ENCODE assay signal across 24 cellular contexts in the genomic region with DNA sequence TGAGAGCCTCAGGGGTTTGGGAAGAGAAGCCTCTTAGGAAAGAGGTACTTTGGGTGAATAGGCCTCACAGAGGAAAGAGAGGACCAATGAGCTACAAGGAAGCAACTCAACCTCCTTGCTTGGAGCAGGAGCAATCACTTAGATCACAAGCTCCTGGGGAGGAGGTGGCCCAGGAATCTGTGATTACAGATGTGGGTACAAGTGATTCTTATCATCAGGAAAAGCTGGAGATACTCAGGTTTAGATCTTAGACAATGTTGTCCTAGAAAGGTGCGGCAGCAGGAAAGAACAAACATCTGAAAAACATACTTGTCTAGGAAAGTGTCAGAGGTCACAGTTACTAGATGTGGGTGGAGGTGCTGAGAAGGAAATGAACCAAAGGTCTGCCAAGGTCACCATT. TPM values are rescaled to one million over a fixed set of nuclear protein-coding genes. Genes with fewer than 3 reads are reported as not detected.
"Had no signal": no experiment of that assay in that cellular context is flagged by ENCODE, and none has a peak within 500 bp of the region (broad histone marks: within the 10 kb centered on the region; RNA-seq: fewer than 3 reads in every experiment).

No MANE protein-coding gene starts in this region.

- H3K36me3 ChIP-seq: cardiac muscle cell, right atrium auricular region had no signal

- ATAC-seq: activated CD4-positive, CD25-positive, alpha-beta regulatory T cell treated with anti-CD3 and anti-CD28 coated beads, Interleukin-2, amount 50 U/mL, for 24 hours; activated T-cell treated with anti-CD3 and anti-CD28 coated beads, Interleukin-2, amount 50 U/mL, for 4 hours; Right ventricle myocardium inferior; T-cell had no signal

- H3K27ac Mint-ChIP-seq: stimulated activated naive CD8-positive, alpha-beta T cell treated with anti-CD3 and anti-CD28 coated beads, Interleukin-15, Interleukin-2, amounts not matched to agents 100 ng/mL and 50 ng/mL, for 24 hours; type B pancreatic cell had no signal

- FAIRE-seq: endometrium had no signal

- H3K27me3 Mint-ChIP-seq: stimulated activated naive CD8-positive, alpha-beta T cell treated with anti-CD3 and anti-CD28 coated beads, Interleukin-15, Interleukin-2, amounts not matched to agents 100 ng/mL and 50 ng/mL, for 24 hours; T-cell; type B pancreatic cell had no signal

- H3K27ac ChIP-seq: cardiac muscle cell, hepatocyte, right atrium auricular region, skin epidermis, suprapubic skin had no signal

- H3K9me3 Mint-ChIP-seq: activated T-cell treated with anti-CD3 and anti-CD28 coated beads, Interleukin-2, amount 50 U/mL, for 4 hours; stimulated activated naive CD8-positive, alpha-beta T cell treated with anti-CD3 and anti-CD28 coated beads, Interleukin-15, Interleukin-2, amounts not matched to agents 100 ng/mL and 50 ng/mL, for 24 hours; T-cell; type B pancreatic cell had no signal

- H3K9me3 ChIP-seq: right atrium auricular region, SK-N-SH, suprapubic skin had no signal

- DNase-seq: activated effector memory CD4-positive, alpha-beta T cell treated with anti-CD3 and anti-CD28 coated beads, Interleukin-2, amount 50 U/mL, for 16 hours; activated T-cell treated with anti-CD3 and anti-CD28 coated beads, Interleukin-2, amount 50 U/mL, for 4 hours; mesenchymal stem cell; posterior cingulate gyrus; SK-N-SH; stimulated activated CD4-positive, alpha-beta T cell treated with anti-CD3 and anti-CD28 coated beads, Interleukin-4, amount 100 ng/mL, for 4 hours; stimulated activated CD8-positive, alpha-beta memory T cell treated with anti-CD3 and anti-CD28 coated beads, Interleukin-4, amount 100 ng/mL, for 48 hours; T-cell; T-helper 9 cell had no signal

- H3K4me3 ChIP-seq: cardiac muscle cell, hepatocyte, right atrium auricular region, skin epidermis, suprapubic skin had no signal

- H3K27me3 ChIP-seq: cardiac muscle cell, hepatocyte, right atrium auricular region, suprapubic skin had no signal

- H3K4me3 Mint-ChIP-seq: activated T-cell treated with anti-CD3 and anti-CD28 coated beads, Interleukin-2, amount 50 U/mL, for 4 hours; stimulated activated naive CD8-positive, alpha-beta T cell treated with anti-CD3 and anti-CD28 coated beads, Interleukin-15, Interleukin-2, amounts not matched to agents 100 ng/mL and 50 ng/mL, for 24 hours; T-cell; type B pancreatic cell had no signal

RNA-seq across cellular contexts. Expression of a gene that starts 17.4 kb away (rescaled TPM):
- total RNA-seq: activated T-cell treated with anti-CD3 and anti-CD28 coated beads, Interleukin-2, amount 50 U/mL, for 4 hours; cardiac muscle cell; glomerular endothelial cell; hepatocyte; kidney epithelial cell; liver; right atrium auricular region; Right ventricle myocardium inferior; suprapubic skin; T-cell had no signal
- polyA plus RNA-seq: adipose tissue, cardiac muscle cell, esophagus, hepatocyte, liver, SK-N-SH had no signal

RNA-seq across cellular contexts. Expression of a gene that starts 26.0 kb away (rescaled TPM):
- total RNA-seq: cardiac muscle cell, glomerular endothelial cell, hepatocyte, kidney epithelial cell, liver, right atrium auricular region, suprapubic skin had no signal
- polyA plus RNA-seq: adipose tissue, cardiac muscle cell, esophagus, hepatocyte, liver, SK-N-SH had no signal
